Comparison of ENCODE assay signal across 9 cellular contexts in the genomic region with DNA sequence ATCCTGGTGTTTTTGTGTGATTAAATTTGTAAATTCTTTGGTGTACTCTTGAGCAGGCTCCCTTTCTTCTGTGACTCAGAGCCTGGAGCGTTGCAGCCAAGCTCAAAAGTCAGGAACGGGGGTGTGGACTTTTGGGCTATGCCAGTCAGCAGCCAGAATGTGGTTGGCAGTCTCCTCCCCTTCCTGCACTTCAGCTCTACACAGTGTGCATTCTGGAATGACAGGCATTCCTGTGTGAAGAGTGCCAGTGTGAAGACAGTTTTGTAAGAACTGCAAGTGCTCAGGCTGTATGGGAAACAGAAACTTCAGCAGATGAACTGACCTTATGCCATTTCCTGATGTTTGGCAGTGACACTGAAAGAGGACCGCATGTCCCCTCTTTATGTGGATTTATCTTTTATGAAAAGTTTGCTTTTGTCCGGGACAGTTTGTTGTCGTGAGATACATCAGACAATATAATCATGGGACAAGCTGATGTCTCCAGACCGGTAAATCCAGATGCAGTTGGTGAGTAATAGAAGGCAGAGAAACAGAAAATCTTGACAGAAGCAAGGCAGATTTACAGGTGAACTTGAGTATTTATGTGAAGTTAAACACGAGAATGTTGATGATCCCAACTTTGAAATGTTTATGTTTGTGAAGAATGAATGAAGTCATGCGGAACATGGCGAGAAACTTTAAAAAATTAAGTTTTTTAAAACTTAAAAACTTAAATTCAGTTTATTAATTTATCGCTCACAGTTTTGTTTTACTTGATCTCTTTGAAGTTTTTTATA.
A peak's percentile ranks its signal among the peaks of the same experiment; 100 is the strongest.
DNase-seq lines count a peak whose midpoint lies in the region; ATAC-seq and TF ChIP-seq lines count a peak whose summit lies in the region.
"Had no signal": no experiment of that assay in that cellular context is flagged by ENCODE, and none has a peak within 500 bp of the region (broad histone marks: within the 10 kb centered on the region; RNA-seq: fewer than 3 reads in every experiment).

No MANE protein-coding gene starts in this region.

- H2AFZ ChIP-seq in MM.1S (ENCODE audit: low read length) (peak overlapping the region; percentile 19; the same call in 1 of the 2 replicates), trophoblast cell (ENCODE audit: insufficient read depth, low read length, poor library complexity) (no peak overlapping the region)

- H2BK12ac ChIP-seq in trophoblast cell (ENCODE audit: low read length), result no peak overlapping the region

- H3K27ac ChIP-seq in MM.1S (ENCODE audit: low read length) (peak overlapping the region; percentile 59; the same call in 1 of the 2 replicates), cardiac muscle cell (peak overlapping the region; percentile 97), trophoblast cell (ENCODE audit: low read depth, low read length) (peak overlapping the region; percentile 18)

- H3K36me3 Mint-ChIP-seq in activated T-cell treated with anti-CD3 and anti-CD28 coated beads, Interleukin-2, amount 50 U/mL, for 72 hours (ENCODE audit: insufficient read depth in 2 of 2), result no peaks in the 10 kb centered on the region
- H3K36me3 Mint-ChIP-seq in activated naive CD8-positive, alpha-beta T cell, result peaks cover 3% of the 10 kb centered on the region
- H3K36me3 Mint-ChIP-seq: naive B cell had no signal

- no peaks in the 10 kb centered on the region for H4K20me1 ChIP-seq in MM.1S (ENCODE audit: insufficient read depth, low read length)

- H3K4me3 Mint-ChIP-seq in activated T-cell treated with anti-CD3 and anti-CD28 coated beads, Interleukin-2, amount 50 U/mL, for 72 hours, result peak overlapping the region; percentile 43 to 67
- H3K4me3 Mint-ChIP-seq in activated naive CD8-positive, alpha-beta T cell, result no peak overlapping the region
- H3K4me3 Mint-ChIP-seq: naive B cell had no signal

- H2BK5ac ChIP-seq in trophoblast cell (ENCODE audit: low read depth, low read length, poor library complexity), result no peak overlapping the region

- peaks cover 12% of the 10 kb centered on the region for H3K4me1 ChIP-seq in MM.1S (ENCODE audit: low read length)
- H3K4me1 ChIP-seq in cardiac muscle cell (ENCODE audit: low read depth), result peaks cover 13% of the 10 kb centered on the region
- peaks cover 0 to 6% of the 10 kb centered on the region in 2 experiments for H3K4me1 ChIP-seq in trophoblast cell (ENCODE audit: control insufficient read depth in 1 of 2, insufficient read depth in 2 of 2, low read length in 2 of 2)

- DNase-seq in activated T-cell treated with anti-CD3 and anti-CD28 coated beads, Interleukin-2, amount 50 U/mL, for 72 hours, result no peak
- DNase-seq in activated T-cell treated with anti-CD3 and anti-CD28 coated beads for 4 hours (no peak), MM.1S (peak; percentile 81), cardiac muscle cell (ENCODE audit: low read depth in 1 of 2, low spot score in 1 of 2) (peak; percentile 93 to 97), trophoblast cell (peak; percentile 92 to 93), NCI-H1694 treated with DMSO at 0.1 percent for 48 hours (lab: John Stamatoyannopoulos, UW) (no peak), SKM-1 (lab: John Stamatoyannopoulos, UW; ENCODE audit: unreplicated experiment) (no peak)
- DNase-seq: naive B cell had no signal

- no peak overlapping the region for H3K18ac ChIP-seq in trophoblast cell (ENCODE audit: low read length)

- H3K4me2 ChIP-seq in MM.1S (ENCODE audit: low read depth, low read length) (peak overlapping the region; percentile 89), trophoblast cell (ENCODE audit: low read length) (peak overlapping the region; percentile 44)

- no peaks in the 10 kb centered on the region for H3K9me3 ChIP-seq in MM.1S (replicated peaks; ENCODE audit: insufficient read depth, low read length)
- no peaks in the 10 kb centered on the region for H3K9me3 ChIP-seq in cardiac muscle cell (ENCODE audit: low read depth)
- no peaks in the 10 kb centered on the region for H3K9me3 ChIP-seq in trophoblast cell (ENCODE audit: insufficient read depth, low read depth, low read length)

- TF ChIP-seq CTCF in MM.1S (IDR thresholded peaks at IDR 0.05; ENCODE audit: low read length) (no peak), cardiac muscle cell (IDR thresholded peaks at IDR 0.05; ENCODE audit: low read depth, low read length) (no peak)

- no peak overlapping the region for H3K4ac ChIP-seq in trophoblast cell (ENCODE audit: low read depth, low read length)

- WGBS in trophoblast cell (ENCODE audit: extremely low coverage, insufficient coverage, insufficient read length), result no CpG with 5 or more reads among the region's 10 CpGs

- H3K9me2 ChIP-seq in MM.1S (replicated peaks; ENCODE audit: insufficient read depth, low read length), result no peaks in the 10 kb centered on the region

- H2AK5ac ChIP-seq in trophoblast cell (ENCODE audit: low read length), result no peak overlapping the region

- H4K12ac ChIP-seq in trophoblast cell (ENCODE audit: low read depth, low read length), result no peak overlapping the region

- H3K4me3 ChIP-seq in MM.1S (ENCODE audit: low read length) (peak overlapping the region; percentile 58), cardiac muscle cell (peak overlapping the region; percentile 2), trophoblast cell (ENCODE audit: low read depth, low read length) (no peak overlapping the region)

- H3K27me3 Mint-ChIP-seq in activated T-cell treated with anti-CD3 and anti-CD28 coated beads, Interleukin-2, amount 50 U/mL, for 72 hours (ENCODE audit: low read depth), result no peaks in the 10 kb centered on the region
- no peaks in the 10 kb centered on the region for H3K27me3 Mint-ChIP-seq in activated naive CD8-positive, alpha-beta T cell
- H3K27me3 Mint-ChIP-seq: naive B cell had no signal

- no peak overlapping the region for H4K91ac ChIP-seq in trophoblast cell (ENCODE audit: low read depth, low read length)

- H3K27me3 ChIP-seq in MM.1S (replicated peaks; ENCODE audit: insufficient read depth, low read length), result no peaks in the 10 kb centered on the region
- no peaks in the 10 kb centered on the region for H3K27me3 ChIP-seq in cardiac muscle cell
- no peaks in the 10 kb centered on the region for H3K27me3 ChIP-seq in trophoblast cell (ENCODE audit: insufficient read depth, low read length)

- peaks cover 29% of the 10 kb centered on the region for H3K4me1 Mint-ChIP-seq in activated T-cell treated with anti-CD3 and anti-CD28 coated beads, Interleukin-2, amount 50 U/mL, for 72 hours (ENCODE audit: low read depth)
- H3K4me1 Mint-ChIP-seq in activated naive CD8-positive, alpha-beta T cell (ENCODE audit: low read depth), result peaks cover 16% of the 10 kb centered on the region

- H3K9ac ChIP-seq in MM.1S (ENCODE audit: low read length), result peak overlapping the region; percentile 32; the same call in 1 of the 2 replicates
- no peak overlapping the region for H3K9ac ChIP-seq in trophoblast cell (ENCODE audit: low read length)

- peaks cover 10% of the 10 kb centered on the region for H3K79me2 ChIP-seq in MM.1S (ENCODE audit: low read length)
- no peaks in the 10 kb centered on the region for H3K79me2 ChIP-seq in trophoblast cell (ENCODE audit: control insufficient read depth, insufficient read depth, low read length, poor library complexity)

- no peak overlapping the region for H3K14ac ChIP-seq in trophoblast cell (ENCODE audit: low read length)

- peak in 1 of 2 donors; percentile 33 for ATAC-seq in activated T-cell treated with anti-CD3 and anti-CD28 coated beads, Interleukin-2, amount 50 U/mL, for 72 hours (replicated peaks in 1 of 2)

- H3K36me3 ChIP-seq in MM.1S (replicated peaks; ENCODE audit: insufficient read depth, low read length) (no peaks in the 10 kb centered on the region), cardiac muscle cell (no peaks in the 10 kb centered on the region), trophoblast cell (ENCODE audit: control insufficient read depth in 1 of 2, insufficient read depth in 2 of 2, low read length in 2 of 2) (no peaks in the 10 kb centered on the region)

- H3F3A ChIP-seq in MM.1S (ENCODE audit: insufficient read depth, low read length), result peaks cover 18% of the 10 kb centered on the region

- no peak overlapping the region for H4K8ac ChIP-seq in trophoblast cell (ENCODE audit: low read depth, low read length)

- H3K27ac Mint-ChIP-seq in activated T-cell treated with anti-CD3 and anti-CD28 coated beads, Interleukin-2, amount 50 U/mL, for 72 hours, result peak overlapping the region; percentile 77
- peak overlapping the region; percentile 6 for H3K27ac Mint-ChIP-seq in activated naive CD8-positive, alpha-beta T cell

- no peak overlapping the region for H2BK120ac ChIP-seq in trophoblast cell (ENCODE audit: insufficient read depth, low read length, poor library complexity)

- H3K23ac ChIP-seq in trophoblast cell (ENCODE audit: low read length), result no peak overlapping the region

- H3K79me1 ChIP-seq in trophoblast cell (ENCODE audit: low read length), result no peaks in the 10 kb centered on the region

- no peaks in the 10 kb centered on the region for H3K9me3 Mint-ChIP-seq in activated T-cell treated with anti-CD3 and anti-CD28 coated beads, Interleukin-2, amount 50 U/mL, for 72 hours
- H3K9me3 Mint-ChIP-seq in activated naive CD8-positive, alpha-beta T cell (ENCODE audit: low read depth), result no peaks in the 10 kb centered on the region
- H3K9me3 Mint-ChIP-seq: naive B cell had no signal

Comparison
In these comparisons a context has a peak if more than half of its experiments do, and no peak if none do; other contexts are left out.
1. DNase-seq: peak in MM.1S (single experiment), cardiac muscle cell (2 of 2) and trophoblast cell (2 of 2); none in activated T-cell treated with anti-CD3 and anti-CD28 coated beads, Interleukin-2, amount 50 U/mL, for 72 hours (0 of 2), activated T-cell treated with anti-CD3 and anti-CD28 coated beads for 4 hours (single experiment), NCI-H1694 treated with DMSO at 0.1 percent for 48 hours (single experiment) and SKM-1 (single experiment).
2. H3K27ac ChIP-seq: peak in every context shown above with its lines; median percentile 97 in cardiac muscle cell; 59 in MM.1S; 18 in trophoblast cell.